In genomic region chr11:57527056-57527631, GRCh38 we compare ENCODE assay signal across 1 cellular context.
TF ChIP-seq lines count a peak whose summit lies in the region.

No MANE protein-coding gene starts in this region.

TF ChIP-seq in K562, 482 proteins besides CTCF, POLR2A, EP300 and RAD21 (continued from another document and continues in another):
- TF ChIP-seq BCLAF1 (IDR thresholded peaks at IDR 0.05; ENCODE audit: borderline replicate concordance in 1 of 2, control insufficient read depth in 1 of 2, low read depth in 2 of 2, low read length in 1 of 2), result no peak
- TF ChIP-seq ELF4 (CRISPR knock-in tag; IDR thresholded peaks at IDR 0.05), result no peak
- no peak for TF ChIP-seq POLR2H (tag; IDR thresholded peaks at IDR 0.05; ENCODE audit: low read depth)
- TF ChIP-seq UBTF (IDR thresholded peaks at IDR 0.05; ENCODE audit: borderline replicate concordance in 1 of 2, low read depth in 2 of 2, low read length in 2 of 2), result no peak
- TF ChIP-seq ZNF518B (CRISPR knock-in tag; IDR thresholded peaks at IDR 0.05), result no peak
- no peak for TF ChIP-seq HNRNPUL1 (IDR thresholded peaks at IDR 0.05; ENCODE audit: low read length)
- TF ChIP-seq SUPT5H (IDR thresholded peaks at IDR 0.05), result 0 out of 2 replicates have a peak, but pooled peaks have one; percentile 49
- no peak for TF ChIP-seq ZNF408 (CRISPR knock-in tag; IDR thresholded peaks at IDR 0.05; ENCODE audit: low read depth)
- no peak for TF ChIP-seq STAT6 (CRISPR knock-in tag; IDR thresholded peaks at IDR 0.05)
- no peak for TF ChIP-seq FIP1L1 (IDR thresholded peaks at IDR 0.05; ENCODE audit: low read depth, low read length, poor library complexity, severe bottlenecking)
- TF ChIP-seq TAF1 (IDR thresholded peaks at IDR 0.05; ENCODE audit: control insufficient read depth, extremely low read depth, insufficient read depth, low read length, severe bottlenecking), result no peak
- 0 out of 2 replicates have a peak, but pooled peaks have one; percentile 13 for TF ChIP-seq SPI1 (IDR thresholded peaks at IDR 0.05; ENCODE audit: borderline replicate concordance, low read depth, low read length)
- TF ChIP-seq ID3 (CRISPR knock-in tag; IDR thresholded peaks at IDR 0.05), result no peak
- TF ChIP-seq ID3 (tag; IDR thresholded peaks at IDR 0.05), result no peak
- TF ChIP-seq ZNF445 (CRISPR knock-in tag; IDR thresholded peaks at IDR 0.05; ENCODE audit: low read depth), result no peak
- TF ChIP-seq FOXK1 (CRISPR knock-in tag; IDR thresholded peaks at IDR 0.05; ENCODE audit: borderline replicate concordance), result no peak
- no peak for TF ChIP-seq TSC22D4 (tag; IDR thresholded peaks at IDR 0.05)
- TF ChIP-seq PURB (CRISPR knock-in tag; IDR thresholded peaks at IDR 0.05; ENCODE audit: low read depth), result no peak
- no peak for TF ChIP-seq CREB1 (IDR thresholded peaks at IDR 0.05)
- no peak for TF ChIP-seq CREB1 (CRISPR knock-in tag; IDR thresholded peaks at IDR 0.05)
- no peak for TF ChIP-seq CBFA2T3 (IDR thresholded peaks at IDR 0.05)
- no peak for TF ChIP-seq HLTF (IDR thresholded peaks at IDR 0.05)
- TF ChIP-seq ATF7 (IDR thresholded peaks at IDR 0.05), result no peak
- no peak for TF ChIP-seq ZNF197 (CRISPR knock-in tag; IDR thresholded peaks at IDR 0.05; ENCODE audit: low read depth)
- no peak for TF ChIP-seq BCOR (IDR thresholded peaks at IDR 0.05)
- no peak; a peak in 1 of 4 replicates for TF ChIP-seq NONO (IDR thresholded peaks at IDR 0.05; ENCODE audit: low read depth in 2 of 2, low read length in 1 of 2)
- TF ChIP-seq MTA3 (IDR thresholded peaks at IDR 0.05; ENCODE audit: borderline replicate concordance), result no peak
- TF ChIP-seq SMARCB1 (IDR thresholded peaks at IDR 0.05; ENCODE audit: insufficient read length, low read depth), result no peak
- 0 out of 4 replicates have a peak, but pooled peaks of 1 of the 2 experiments have one; percentile 12 for TF ChIP-seq RCOR1 (IDR thresholded peaks at IDR 0.05; ENCODE audit: borderline replicate concordance in 1 of 2, low read depth in 2 of 2, low read length in 2 of 2)
- TF ChIP-seq GABPB1 (CRISPR knock-in tag; IDR thresholded peaks at IDR 0.05), result 0 out of 2 replicates have a peak, but pooled peaks have one; percentile 52
- TF ChIP-seq C11orf30 (IDR thresholded peaks at IDR 0.05; ENCODE audit: low read depth), result no peak
- no peak for TF ChIP-seq BRCA1 (IDR thresholded peaks at IDR 0.05)
- TF ChIP-seq BRCA1 (CRISPR knock-in tag; IDR thresholded peaks at IDR 0.05), result no peak
- no peak for TF ChIP-seq ZC3H11A (IDR thresholded peaks at IDR 0.05; ENCODE audit: low read depth, low read length)
- TF ChIP-seq EHMT2 (IDR thresholded peaks at IDR 0.05), result no peak
- TF ChIP-seq HMBOX1 (IDR thresholded peaks at IDR 0.05), result peak; percentile 76
- no peak for TF ChIP-seq ZNF133 (CRISPR knock-in tag; IDR thresholded peaks at IDR 0.05)
- no peak for TF ChIP-seq NR3C1 (CRISPR knock-in tag; IDR thresholded peaks at IDR 0.05)
- TF ChIP-seq ZNF639 (CRISPR knock-in tag; conservative IDR thresholded peaks at IDR 0.05 in 1 of 2, IDR thresholded peaks at IDR 0.05 in 1 of 2), result no peak
- no peak for TF ChIP-seq ZNF23 (CRISPR knock-in tag; IDR thresholded peaks at IDR 0.05)
- no peak for TF ChIP-seq ZNF3 (CRISPR knock-in tag; IDR thresholded peaks at IDR 0.05)
- peak; percentile 69; the same call in 1 of the 2 replicates for TF ChIP-seq SOX6 (IDR thresholded peaks at IDR 0.05)
- TF ChIP-seq XRCC4 (IDR thresholded peaks at IDR 0.05; ENCODE audit: extremely low read depth, insufficient read depth, insufficient read length), result no peak
- TF ChIP-seq KDM1A (IDR thresholded peaks at IDR 0.05), result no peak
- TF ChIP-seq ZNF277 (CRISPR knock-in tag; IDR thresholded peaks at IDR 0.05; ENCODE audit: borderline replicate concordance), result no peak
- no peak for TF ChIP-seq TBP (optimal IDR thresholded peaks at IDR 0.05; ENCODE audit: low read depth, low read length)
- TF ChIP-seq ZFP91 (CRISPR knock-in tag; IDR thresholded peaks at IDR 0.05), result no peak
- no peak for TF ChIP-seq SNRNP70 (optimal IDR thresholded peaks at IDR 0.05; ENCODE audit: low read depth, low read length)
- TF ChIP-seq NR2F6 (CRISPR knock-in tag; IDR thresholded peaks at IDR 0.05), result no peak
- no peak for TF ChIP-seq ZBTB26 (CRISPR knock-in tag; IDR thresholded peaks at IDR 0.05)
- TF ChIP-seq ZNF586 (CRISPR knock-in tag; conservative IDR thresholded peaks at IDR 0.05), result no peak
